9 cellular contexts compared by ENCODE assay signal in genomic region chr5:114146398-114146797, GRCh38.
"Had no signal": no experiment of that assay in that cellular context is flagged by ENCODE, and none has a peak within 500 bp of the region (broad histone marks: within the 10 kb centered on the region; RNA-seq: fewer than 3 reads in every experiment).

No MANE protein-coding gene starts in this region.

- H3K9ac ChIP-seq: GM23248 had no signal

- H3K27ac Mint-ChIP-seq: GM23338, H9, HFFc6 had no signal

- H3K4me1 ChIP-seq: HAP-1 had no signal

- H2AFZ ChIP-seq: GM23248, GM23338 had no signal

- H3K4me1 Mint-ChIP-seq: GM23338, H9 had no signal

- H3K36me3 ChIP-seq: HAP-1 had no signal

- H3K4me2 ChIP-seq: GM23338 had no signal

- DNase-seq: GM23248, GOT3, H7, H9, HCEC 1CT, HFFc6 had no signal

- ATAC-seq: GM23338, HCT116 had no signal

- H3K4me3 Mint-ChIP-seq: GM23338, H9, HFFc6 had no signal

- H3K9me3 ChIP-seq: HAP-1 had no signal

- H3K4me3 ChIP-seq: GM23248, GM23338, HAP-1 had no signal

- H3K27ac ChIP-seq: GM23248 had no signal
